Comparison of ENCODE assay signal across 2 cellular contexts in the genomic region with DNA sequence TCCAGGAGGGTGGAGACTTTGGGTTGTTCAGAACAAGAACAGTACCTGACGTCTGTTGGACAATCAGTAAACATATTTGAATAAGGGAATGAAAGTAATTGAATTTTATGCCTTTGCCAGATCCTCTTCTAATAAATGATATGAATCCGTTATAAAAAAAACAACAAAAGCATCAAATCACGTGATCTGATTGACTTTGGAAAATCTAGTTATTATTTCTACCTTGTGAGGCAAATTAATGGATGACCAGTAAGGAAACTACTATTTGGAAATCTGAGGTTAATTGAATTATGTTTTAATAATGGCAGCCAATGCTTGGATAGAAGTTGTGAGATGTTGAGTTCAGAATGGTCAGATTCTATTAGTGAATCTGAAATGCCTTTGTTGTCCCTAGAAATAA.
TF ChIP-seq lines count a peak whose summit lies in the region.

No MANE protein-coding gene starts in this region.

TF ChIP-seq in HepG2, 621 proteins besides CTCF, POLR2A, EP300 and RAD21 (continued from another document):
- no peak for TF ChIP-seq BCL3 (CRISPR knock-in tag; IDR thresholded peaks at IDR 0.05)

TF ChIP-seq in K562, 482 proteins besides CTCF, POLR2A, EP300 and RAD21 (continued from another document):
- TF ChIP-seq, protein P1, sequence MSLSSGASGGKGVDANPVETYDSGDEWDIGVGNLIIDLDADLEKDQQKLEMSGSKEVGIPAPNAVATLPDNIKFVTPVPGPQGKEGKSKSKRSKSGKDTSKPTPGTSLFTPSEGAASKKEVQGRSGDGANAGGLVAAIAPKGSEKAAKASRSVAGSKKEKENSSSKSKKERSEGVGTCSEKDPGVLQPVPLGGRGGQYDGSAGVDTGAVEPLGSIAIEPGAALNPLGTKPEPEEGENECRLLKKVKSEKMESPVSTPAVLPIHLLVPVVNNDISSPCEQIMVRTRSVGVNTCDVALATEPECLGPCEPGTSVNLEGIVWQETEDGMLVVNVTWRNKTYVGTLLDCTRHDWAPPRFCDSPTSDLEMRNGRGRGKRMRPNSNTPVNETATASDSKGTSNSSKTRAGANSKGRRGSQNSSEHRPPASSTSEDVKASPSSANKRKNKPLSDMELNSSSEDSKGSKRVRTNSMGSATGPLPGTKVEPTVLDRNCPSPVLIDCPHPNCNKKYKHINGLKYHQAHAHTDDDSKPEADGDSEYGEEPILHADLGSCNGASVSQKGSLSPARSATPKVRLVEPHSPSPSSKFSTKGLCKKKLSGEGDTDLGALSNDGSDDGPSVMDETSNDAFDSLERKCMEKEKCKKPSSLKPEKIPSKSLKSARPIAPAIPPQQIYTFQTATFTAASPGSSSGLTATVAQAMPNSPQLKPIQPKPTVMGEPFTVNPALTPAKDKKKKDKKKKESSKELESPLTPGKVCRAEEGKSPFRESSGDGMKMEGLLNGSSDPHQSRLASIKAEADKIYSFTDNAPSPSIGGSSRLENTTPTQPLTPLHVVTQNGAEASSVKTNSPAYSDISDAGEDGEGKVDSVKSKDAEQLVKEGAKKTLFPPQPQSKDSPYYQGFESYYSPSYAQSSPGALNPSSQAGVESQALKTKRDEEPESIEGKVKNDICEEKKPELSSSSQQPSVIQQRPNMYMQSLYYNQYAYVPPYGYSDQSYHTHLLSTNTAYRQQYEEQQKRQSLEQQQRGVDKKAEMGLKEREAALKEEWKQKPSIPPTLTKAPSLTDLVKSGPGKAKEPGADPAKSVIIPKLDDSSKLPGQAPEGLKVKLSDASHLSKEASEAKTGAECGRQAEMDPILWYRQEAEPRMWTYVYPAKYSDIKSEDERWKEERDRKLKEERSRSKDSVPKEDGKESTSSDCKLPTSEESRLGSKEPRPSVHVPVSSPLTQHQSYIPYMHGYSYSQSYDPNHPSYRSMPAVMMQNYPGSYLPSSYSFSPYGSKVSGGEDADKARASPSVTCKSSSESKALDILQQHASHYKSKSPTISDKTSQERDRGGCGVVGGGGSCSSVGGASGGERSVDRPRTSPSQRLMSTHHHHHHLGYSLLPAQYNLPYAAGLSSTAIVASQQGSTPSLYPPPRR (CRISPR knock-in tag; IDR thresholded peaks at IDR 0.05; ENCODE audit: borderline replicate concordance): no peak
- TF ChIP-seq TOE1 (IDR thresholded peaks at IDR 0.05; ENCODE audit: borderline replicate concordance) (peak; percentile 67; the same call in 1 of the 2 replicates), TOE1 (CRISPR knock-in tag; IDR thresholded peaks at IDR 0.05; ENCODE audit: borderline replicate concordance, low read depth) (no peak), NFE2 (IDR thresholded peaks at IDR 0.05; ENCODE audit: low read depth) (no peak), RNF219 (CRISPR knock-in tag; IDR thresholded peaks at IDR 0.05) (no peak), CUX1 (CRISPR knock-in tag; IDR thresholded peaks at IDR 0.05) (no peak), HOMEZ (CRISPR knock-in tag; IDR thresholded peaks at IDR 0.05) (no peak), RAD51 (IDR thresholded peaks at IDR 0.05; ENCODE audit: borderline replicate concordance, low read depth) (peak; percentile 40; the same call in 1 of the 2 replicates), HNRNPK (IDR thresholded peaks at IDR 0.05; ENCODE audit: low read depth, low read length, poor library complexity, severe bottlenecking) (no peak), ZNF584 (CRISPR knock-in tag; IDR thresholded peaks at IDR 0.05; ENCODE audit: low read depth) (no peak), ZNF217 (CRISPR knock-in tag; IDR thresholded peaks at IDR 0.05) (no peak)
- TF ChIP-seq, protein P2, sequence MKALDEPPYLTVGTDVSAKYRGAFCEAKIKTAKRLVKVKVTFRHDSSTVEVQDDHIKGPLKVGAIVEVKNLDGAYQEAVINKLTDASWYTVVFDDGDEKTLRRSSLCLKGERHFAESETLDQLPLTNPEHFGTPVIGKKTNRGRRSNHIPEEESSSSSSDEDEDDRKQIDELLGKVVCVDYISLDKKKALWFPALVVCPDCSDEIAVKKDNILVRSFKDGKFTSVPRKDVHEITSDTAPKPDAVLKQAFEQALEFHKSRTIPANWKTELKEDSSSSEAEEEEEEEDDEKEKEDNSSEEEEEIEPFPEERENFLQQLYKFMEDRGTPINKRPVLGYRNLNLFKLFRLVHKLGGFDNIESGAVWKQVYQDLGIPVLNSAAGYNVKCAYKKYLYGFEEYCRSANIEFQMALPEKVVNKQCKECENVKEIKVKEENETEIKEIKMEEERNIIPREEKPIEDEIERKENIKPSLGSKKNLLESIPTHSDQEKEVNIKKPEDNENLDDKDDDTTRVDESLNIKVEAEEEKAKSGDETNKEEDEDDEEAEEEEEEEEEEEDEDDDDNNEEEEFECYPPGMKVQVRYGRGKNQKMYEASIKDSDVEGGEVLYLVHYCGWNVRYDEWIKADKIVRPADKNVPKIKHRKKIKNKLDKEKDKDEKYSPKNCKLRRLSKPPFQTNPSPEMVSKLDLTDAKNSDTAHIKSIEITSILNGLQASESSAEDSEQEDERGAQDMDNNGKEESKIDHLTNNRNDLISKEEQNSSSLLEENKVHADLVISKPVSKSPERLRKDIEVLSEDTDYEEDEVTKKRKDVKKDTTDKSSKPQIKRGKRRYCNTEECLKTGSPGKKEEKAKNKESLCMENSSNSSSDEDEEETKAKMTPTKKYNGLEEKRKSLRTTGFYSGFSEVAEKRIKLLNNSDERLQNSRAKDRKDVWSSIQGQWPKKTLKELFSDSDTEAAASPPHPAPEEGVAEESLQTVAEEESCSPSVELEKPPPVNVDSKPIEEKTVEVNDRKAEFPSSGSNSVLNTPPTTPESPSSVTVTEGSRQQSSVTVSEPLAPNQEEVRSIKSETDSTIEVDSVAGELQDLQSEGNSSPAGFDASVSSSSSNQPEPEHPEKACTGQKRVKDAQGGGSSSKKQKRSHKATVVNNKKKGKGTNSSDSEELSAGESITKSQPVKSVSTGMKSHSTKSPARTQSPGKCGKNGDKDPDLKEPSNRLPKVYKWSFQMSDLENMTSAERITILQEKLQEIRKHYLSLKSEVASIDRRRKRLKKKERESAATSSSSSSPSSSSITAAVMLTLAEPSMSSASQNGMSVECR (CRISPR knock-in tag; IDR thresholded peaks at IDR 0.05): no peak
